8 cellular contexts compared by ENCODE assay signal in the genomic region with DNA sequence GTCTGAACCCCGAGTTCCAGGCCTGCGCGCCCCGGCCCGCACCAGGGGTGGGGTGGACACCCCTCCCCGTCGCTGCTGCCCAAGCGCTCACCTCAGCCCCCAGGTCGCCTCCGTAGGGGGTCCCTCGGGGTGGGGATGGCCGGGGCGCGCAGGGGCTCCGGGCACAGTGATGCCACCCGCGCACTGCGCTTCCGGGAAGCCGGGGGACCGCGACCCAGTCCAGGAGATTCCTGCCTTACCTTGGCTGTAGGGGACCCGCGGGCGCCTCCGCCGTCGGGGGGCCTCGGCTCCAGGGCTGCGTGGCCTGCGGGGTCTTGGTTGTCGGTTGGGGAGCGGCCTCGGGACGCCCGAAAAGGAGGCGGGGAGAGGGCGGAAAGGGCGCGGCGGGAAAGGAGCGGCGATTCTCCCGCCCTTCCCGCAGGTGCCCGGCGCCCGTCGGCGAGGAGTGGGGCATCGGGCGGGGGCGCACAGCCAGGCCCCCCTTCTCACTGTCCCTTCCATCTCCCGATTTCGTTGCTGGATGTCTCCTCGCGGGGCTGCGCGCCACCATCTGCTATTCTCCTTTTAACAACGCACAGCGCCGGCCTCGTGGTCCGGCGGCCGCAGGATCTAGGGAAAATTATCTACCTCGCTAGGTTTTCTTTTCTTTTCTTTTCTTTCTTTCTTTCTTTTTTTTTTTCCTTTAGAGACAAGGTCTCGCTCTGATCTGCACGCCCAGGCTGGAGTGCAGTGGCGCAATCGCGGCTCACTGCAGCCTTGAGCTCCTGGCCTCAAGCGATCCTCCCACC. TPM values are rescaled to one million over a fixed set of nuclear protein-coding genes. Genes with fewer than 3 reads are reported as not detected.
A peak's percentile ranks its signal among the peaks of the same experiment; 100 is the strongest.
DNase-seq lines count a peak whose midpoint lies in the region; ATAC-seq and TF ChIP-seq lines count a peak whose summit lies in the region.

A gene (minus strand): TSS at position 355 of the 788 bp plus-strand sequence. CDS start 3,323 bp downstream, outside the sequence.

- H3K4me3 ChIP-seq in PC-3 (ENCODE audit: low read length) (peak within 1 kb of the TSS; percentile 86), astrocyte of the spinal cord (ENCODE audit: low read depth, low read length) (peak within 1 kb of the TSS; percentile 80), iPS DF 6.9 (ENCODE audit: low read length) (peak within 1 kb of the TSS; percentile 76)

- BruUV-seq in PC-3 (replicated peaks; lab: Mats Ljungman, UMichigan), result TSS peak; percentile 64

- H3K27me3 ChIP-seq in PC-3 (ENCODE audit: low read length) (no peaks in the 10 kb centered on the region), iPS DF 6.9 (ENCODE audit: control insufficient read depth, insufficient read depth, low read length) (no peaks in the 10 kb centered on the region)

- no peaks in the 10 kb centered on the region for H3F3A ChIP-seq in PC-3 (ENCODE audit: low read length, unreplicated experiment)

- peak within 1 kb of the TSS; percentile 91 for H2AFZ ChIP-seq in PC-3 (ENCODE audit: low read length)

- H3K9me2 ChIP-seq in PC-3 (replicated peaks; ENCODE audit: low read length), result no peaks in the 10 kb centered on the region

- no peak for TF ChIP-seq CTCF in PC-3 (conservative IDR thresholded peaks at IDR 0.05; ENCODE audit: low read depth, low read length)
- TF ChIP-seq CTCF in astrocyte of the spinal cord (IDR thresholded peaks at IDR 0.05; ENCODE audit: low read depth, low read length), result no peak

- H3K9me3 ChIP-seq in PC-3 (ENCODE audit: low read length), result no peaks in the 10 kb centered on the region
- H3K9me3 ChIP-seq in iPS DF 6.9 (ENCODE audit: control insufficient read depth, insufficient read depth, low read length), result no peaks in the 10 kb centered on the region

- no CpG with 5 or more reads among the region's 73 CpGs for WGBS in iPS DF 6.9 (ENCODE audit: insufficient coverage, insufficient read length)

- H3K36me3 ChIP-seq in PC-3 (ENCODE audit: low read depth, low read length) (peaks cover 15% of the 10 kb centered on the region), iPS DF 6.9 (ENCODE audit: control insufficient read depth, insufficient read depth, low read length) (peaks cover 7% of the 10 kb centered on the region; the same call in 1 of the 2 replicates)

- H3K4me1 ChIP-seq in PC-3 (ENCODE audit: insufficient read depth, low read length) (peaks cover 4% of the 10 kb centered on the region; the same call in 1 of the 2 replicates), iPS DF 6.9 (ENCODE audit: control insufficient read depth, insufficient read depth, low read length) (peaks cover 4% of the 10 kb centered on the region)

- H4K20me1 ChIP-seq in PC-3 (ENCODE audit: low read length), result 0 out of 2 replicates have a peak, but pooled peaks cover 7% of the 10 kb centered on the region

- peak within 1 kb of the TSS; percentile 98 for H3K9ac ChIP-seq in PC-3 (ENCODE audit: low read length)

- DNase-seq in activated T-cell treated with anti-CD3 and anti-CD28 coated beads for 24 hours (ENCODE audit: low read depth) (peak; percentile 11), activated T-cell treated with anti-CD3 and anti-CD28 coated beads for 4 hours (no peak), PC-3 (peak; percentile 35), astrocyte of the spinal cord (ENCODE audit: low read depth, low spot score) (peak; percentile 35), iPS DF 6.9 (ENCODE audit: low read depth, low spot score) (no peak), sciatic nerve (ENCODE audit: low spot score) (peak; percentile 73), SKM-1 (lab: John Stamatoyannopoulos, UW; ENCODE audit: unreplicated experiment) (no peak)

- in situ Hi-C loops in astrocyte of the spinal cord (cut with HindIII; ENCODE audit: low sequenced_read_pairs), result no loop called here

- intact Hi-C loops in PC-3 (cut with micrococcal nuclease), result no loop called here
- intact Hi-C loops in sciatic nerve (cut with DNase I), result no loop called here

- POLR2A ChIA-PET in PC-3 (lab: Charles Lee; ENCODE audit: unreplicated experiment), result no interaction called here

- peak within 1 kb of the TSS; percentile 91 for H3K4me2 ChIP-seq in PC-3 (ENCODE audit: low read length)

- CTCF ChIA-PET in PC-3 (lab: Charles Lee), result no interaction called here

- peaks cover 43% of the 10 kb centered on the region for H3K79me2 ChIP-seq in PC-3 (ENCODE audit: low read length)

- H3K27ac ChIP-seq in PC-3 (ENCODE audit: low read length), result peak within 1 kb of the TSS; percentile 73
- no peak within 1 kb of the TSS for H3K27ac ChIP-seq in iPS DF 6.9 (ENCODE audit: low read length)

- ATAC-seq in HG03139 (IDR thresholded peaks at IDR 0.05; ENCODE audit: unreplicated experiment) (peak; percentile 23), PC-3 (peak; percentile 31), sciatic nerve (peak; percentile 5)

RNA-seq across cellular contexts. Expression of the gene that starts here (rescaled TPM):
- total RNA-seq in PC-3 (2014; rRNA removed), result 151 and 184 TPM in 2 replicates
- total RNA-seq in sciatic nerve, result 63.9 TPM

Comparison
In these comparisons a context has a peak if more than half of its experiments do, and no peak if none do; other contexts are left out.
1. DNase-seq: peak in activated T-cell treated with anti-CD3 and anti-CD28 coated beads for 24 hours (single experiment), PC-3 (single experiment), astrocyte of the spinal cord (single experiment) and sciatic nerve (single experiment); none in activated T-cell treated with anti-CD3 and anti-CD28 coated beads for 4 hours (single experiment), iPS DF 6.9 (single experiment) and SKM-1 (single experiment).
2. Peak in every context shown above with its lines, with median percentiles within 50 percentile points of each other: ATAC-seq and H3K4me3 ChIP-seq.